ENCODE assay signal across 32 cellular contexts in genomic region chr16:1790261-1790610, GRCh38. TPM values are rescaled to one million over a fixed set of nuclear protein-coding genes. Genes with fewer than 3 reads are reported as not detected.
"Had no signal": no experiment of that assay in that cellular context is flagged by ENCODE, and none has a peak within 500 bp of the region (broad histone marks: within the 10 kb centered on the region; RNA-seq: fewer than 3 reads in every experiment).

No MANE protein-coding gene starts in this region.

- H3K27ac Mint-ChIP-seq: mesothelial cell of epicardium; naive B cell; nephron; stimulated activated memory B cell treated with anti-CD40 and anti-IgM and Interleukin-4, amounts not matched to agents 10 μg/mL and 1 μg/mL and 100 μg/mL, for 72 hours had no signal

- DNase-seq: hippocampal formation; kidney glomerular epithelial cell; left ventricle myocardium superior; lower lobe of right lung; mammary epithelial cell; mesenchymal stem cell; naive B cell; occipital lobe; retina; stimulated activated CD4-positive, alpha-beta T cell treated with anti-CD3 and anti-CD28 coated beads, Interleukin-1b, Interleukin-23, amount 100 ng/mL, for 48 hours; stimulated activated CD4-positive, alpha-beta T cell treated with anti-CD3 and anti-CD28 coated beads, Interleukin-2, amount 100 ng/mL, for 48 hours; stimulated activated CD4-positive, alpha-beta T cell treated with anti-CD3 and anti-CD28 coated beads, Interleukin-4, amount 100 ng/mL, for 4 hours; stimulated activated CD8-positive, alpha-beta memory T cell treated with anti-CD3 and anti-CD28 coated beads, Interleukin-4, amount 100 ng/mL, for 48 hours; stimulated activated naive CD8-positive, alpha-beta T cell treated with anti-CD3 and anti-CD28 coated beads, Interleukin-15, Interleukin-2, amounts not matched to agents 100 U/mL and 50 U/mL, for 24 hours; stomach; testis; thyroid gland; transverse colon had no signal

- H3K4me3 Mint-ChIP-seq: mesothelial cell of epicardium; naive B cell; nephron; neural crest cell; stimulated activated memory B cell treated with anti-CD40 and anti-IgM and Interleukin-4, amounts not matched to agents 10 μg/mL and 1 μg/mL and 100 μg/mL, for 72 hours had no signal

- H3K27me3 ChIP-seq: neutrophil, ovary, stomach, testis, thyroid gland, transverse colon, upper lobe of left lung had no signal

- H3K4me1 ChIP-seq: prostate gland, testis had no signal

- H3K27ac ChIP-seq: lower lobe of right lung, neutrophil, ovary, prostate gland, stomach, testis, thyroid gland, transverse colon, upper lobe of left lung had no signal

- H3K4me3 ChIP-seq: lower lobe of right lung, ovary, prostate gland, smooth muscle cell, stomach, testis, thyroid gland, transverse colon, upper lobe of left lung had no signal

- H3K9me3 Mint-ChIP-seq: mesothelial cell of epicardium; naive B cell; nephron; neural crest cell; stimulated activated memory B cell treated with anti-CD40 and anti-IgM and Interleukin-4, amounts not matched to agents 10 μg/mL and 1 μg/mL and 100 μg/mL, for 72 hours had no signal

- H3K4me1 Mint-ChIP-seq: mesothelial cell of epicardium, nephron, neural crest cell had no signal

- H3K9me3 ChIP-seq: lower lobe of right lung, neutrophil, ovary, prostate gland, stomach, testis, thyroid gland, transverse colon, upper lobe of left lung had no signal

- H3K36me3 ChIP-seq: ovary, prostate gland, transverse colon had no signal

- ATAC-seq: left cardiac atrium; left lobe of liver; left ventricle myocardium superior; lower lobe of right lung; right cardiac atrium; stimulated activated memory B cell treated with anti-CD40 and anti-IgM and Interleukin-4, amounts not matched to agents 10 μg/mL and 1 μg/mL and 100 μg/mL, for 72 hours; stimulated activated naive CD8-positive, alpha-beta T cell treated with anti-CD3 and anti-CD28 coated beads, Interleukin-15, Interleukin-2, amounts not matched to agents 100 U/mL and 50 U/mL, for 24 hours had no signal

- H3K4me2 ChIP-seq: smooth muscle cell had no signal

- H3K27me3 Mint-ChIP-seq: naive B cell; stimulated activated memory B cell treated with anti-CD40 and anti-IgM and Interleukin-4, amounts not matched to agents 10 μg/mL and 1 μg/mL and 100 μg/mL, for 72 hours had no signal

RNA-seq across cellular contexts. Expression of gene IGFALS, which starts 3.3 kb away (rescaled TPM):
- total RNA-seq: left cardiac atrium, left ventricle myocardium superior, mammary epithelial cell, occipital lobe, right cardiac atrium, skeletal muscle tissue, smooth muscle cell had no signal
- polyA plus RNA-seq: keratinocyte, mammary epithelial cell, smooth muscle cell had no signal
